In the genomic region with DNA sequence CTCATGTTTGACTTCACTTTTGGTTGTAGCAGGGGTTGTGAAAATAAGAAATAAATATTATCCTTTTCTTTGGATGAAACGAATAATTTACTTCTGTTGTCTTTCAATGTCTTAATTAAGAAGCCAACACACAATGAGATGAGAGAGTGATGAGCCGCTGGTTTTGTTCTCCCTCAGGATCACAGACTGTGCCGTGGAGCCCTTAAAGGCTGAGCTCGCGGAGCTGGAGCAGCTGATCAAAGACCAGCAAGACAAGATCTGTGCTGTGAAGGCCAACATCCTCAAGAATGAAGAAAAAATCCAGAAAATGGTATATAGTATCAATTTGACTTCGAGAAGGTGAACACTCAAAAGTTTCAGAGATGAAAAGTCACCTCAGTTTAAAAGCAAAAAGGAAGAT, we compare ENCODE assay signal across 1 cellular context.
TF ChIP-seq lines count a peak whose summit lies in the region.

No MANE protein-coding gene starts in this region.

TF ChIP-seq in GM12878, 131 proteins besides CTCF, POLR2A, EP300 and RAD21 (continued from another document):
- TF ChIP-seq, protein P1, sequence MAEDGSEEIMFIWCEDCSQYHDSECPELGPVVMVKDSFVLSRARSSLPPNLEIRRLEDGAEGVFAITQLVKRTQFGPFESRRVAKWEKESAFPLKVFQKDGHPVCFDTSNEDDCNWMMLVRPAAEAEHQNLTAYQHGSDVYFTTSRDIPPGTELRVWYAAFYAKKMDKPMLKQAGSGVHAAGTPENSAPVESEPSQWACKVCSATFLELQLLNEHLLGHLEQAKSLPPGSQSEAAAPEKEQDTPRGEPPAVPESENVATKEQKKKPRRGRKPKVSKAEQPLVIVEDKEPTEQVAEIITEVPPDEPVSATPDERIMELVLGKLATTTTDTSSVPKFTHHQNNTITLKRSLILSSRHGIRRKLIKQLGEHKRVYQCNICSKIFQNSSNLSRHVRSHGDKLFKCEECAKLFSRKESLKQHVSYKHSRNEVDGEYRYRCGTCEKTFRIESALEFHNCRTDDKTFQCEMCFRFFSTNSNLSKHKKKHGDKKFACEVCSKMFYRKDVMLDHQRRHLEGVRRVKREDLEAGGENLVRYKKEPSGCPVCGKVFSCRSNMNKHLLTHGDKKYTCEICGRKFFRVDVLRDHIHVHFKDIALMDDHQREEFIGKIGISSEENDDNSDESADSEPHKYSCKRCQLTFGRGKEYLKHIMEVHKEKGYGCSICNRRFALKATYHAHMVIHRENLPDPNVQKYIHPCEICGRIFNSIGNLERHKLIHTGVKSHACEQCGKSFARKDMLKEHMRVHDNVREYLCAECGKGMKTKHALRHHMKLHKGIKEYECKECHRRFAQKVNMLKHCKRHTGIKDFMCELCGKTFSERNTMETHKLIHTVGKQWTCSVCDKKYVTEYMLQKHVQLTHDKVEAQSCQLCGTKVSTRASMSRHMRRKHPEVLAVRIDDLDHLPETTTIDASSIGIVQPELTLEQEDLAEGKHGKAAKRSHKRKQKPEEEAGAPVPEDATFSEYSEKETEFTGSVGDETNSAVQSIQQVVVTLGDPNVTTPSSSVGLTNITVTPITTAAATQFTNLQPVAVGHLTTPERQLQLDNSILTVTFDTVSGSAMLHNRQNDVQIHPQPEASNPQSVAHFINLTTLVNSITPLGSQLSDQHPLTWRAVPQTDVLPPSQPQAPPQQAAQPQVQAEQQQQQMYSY (CRISPR knock-in tag; IDR thresholded peaks at IDR 0.05): no peak
- TF ChIP-seq SRF (IDR thresholded peaks at IDR 0.05; ENCODE audit: low read depth in 2 of 2, low read length in 2 of 2): no peak
- no peak for TF ChIP-seq CEBPB (IDR thresholded peaks at IDR 0.05; ENCODE audit: borderline replicate concordance in 1 of 2, low read depth in 2 of 2, low read length in 2 of 2)
- TF ChIP-seq POLR2AphosphoS2 (IDR thresholded peaks at IDR 0.05; ENCODE audit: low read depth, low read length): no peak
- TF ChIP-seq TAF1 (IDR thresholded peaks at IDR 0.05; ENCODE audit: borderline replicate concordance, low read depth, low read length): no peak
- no peak for TF ChIP-seq SREBF1 (IDR thresholded peaks at IDR 0.05; ENCODE audit: low read length)
- no peak for TF ChIP-seq BCL11A (IDR thresholded peaks at IDR 0.05; ENCODE audit: low read depth, low read length)
- TF ChIP-seq JUND (IDR thresholded peaks at IDR 0.05; ENCODE audit: low read depth, low read length): no peak
- TF ChIP-seq, protein P2, sequence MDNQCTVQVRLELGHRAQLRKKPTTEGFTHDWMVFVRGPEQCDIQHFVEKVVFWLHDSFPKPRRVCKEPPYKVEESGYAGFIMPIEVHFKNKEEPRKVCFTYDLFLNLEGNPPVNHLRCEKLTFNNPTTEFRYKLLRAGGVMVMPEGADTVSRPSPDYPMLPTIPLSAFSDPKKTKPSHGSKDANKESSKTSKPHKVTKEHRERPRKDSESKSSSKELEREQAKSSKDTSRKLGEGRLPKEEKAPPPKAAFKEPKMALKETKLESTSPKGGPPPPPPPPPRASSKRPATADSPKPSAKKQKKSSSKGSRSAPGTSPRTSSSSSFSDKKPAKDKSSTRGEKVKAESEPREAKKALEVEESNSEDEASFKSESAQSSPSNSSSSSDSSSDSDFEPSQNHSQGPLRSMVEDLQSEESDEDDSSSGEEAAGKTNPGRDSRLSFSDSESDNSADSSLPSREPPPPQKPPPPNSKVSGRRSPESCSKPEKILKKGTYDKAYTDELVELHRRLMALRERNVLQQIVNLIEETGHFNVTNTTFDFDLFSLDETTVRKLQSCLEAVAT (IDR thresholded peaks at IDR 0.05): no peak
- TF ChIP-seq, protein P3, sequence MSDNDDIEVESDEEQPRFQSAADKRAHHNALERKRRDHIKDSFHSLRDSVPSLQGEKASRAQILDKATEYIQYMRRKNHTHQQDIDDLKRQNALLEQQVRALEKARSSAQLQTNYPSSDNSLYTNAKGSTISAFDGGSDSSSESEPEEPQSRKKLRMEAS (IDR thresholded peaks at IDR 0.05; ENCODE audit: low read depth, low read length): no peak
- TF ChIP-seq, protein P4, sequence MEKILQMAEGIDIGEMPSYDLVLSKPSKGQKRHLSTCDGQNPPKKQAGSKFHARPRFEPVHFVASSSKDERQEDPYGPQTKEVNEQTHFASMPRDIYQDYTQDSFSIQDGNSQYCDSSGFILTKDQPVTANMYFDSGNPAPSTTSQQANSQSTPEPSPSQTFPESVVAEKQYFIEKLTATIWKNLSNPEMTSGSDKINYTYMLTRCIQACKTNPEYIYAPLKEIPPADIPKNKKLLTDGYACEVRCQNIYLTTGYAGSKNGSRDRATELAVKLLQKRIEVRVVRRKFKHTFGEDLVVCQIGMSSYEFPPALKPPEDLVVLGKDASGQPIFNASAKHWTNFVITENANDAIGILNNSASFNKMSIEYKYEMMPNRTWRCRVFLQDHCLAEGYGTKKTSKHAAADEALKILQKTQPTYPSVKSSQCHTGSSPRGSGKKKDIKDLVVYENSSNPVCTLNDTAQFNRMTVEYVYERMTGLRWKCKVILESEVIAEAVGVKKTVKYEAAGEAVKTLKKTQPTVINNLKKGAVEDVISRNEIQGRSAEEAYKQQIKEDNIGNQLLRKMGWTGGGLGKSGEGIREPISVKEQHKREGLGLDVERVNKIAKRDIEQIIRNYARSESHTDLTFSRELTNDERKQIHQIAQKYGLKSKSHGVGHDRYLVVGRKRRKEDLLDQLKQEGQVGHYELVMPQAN (conservative IDR thresholded peaks at IDR 0.05): no peak
- no peak for TF ChIP-seq JUNB (IDR thresholded peaks at IDR 0.05)
- TF ChIP-seq KDM1A (IDR thresholded peaks at IDR 0.05; ENCODE audit: borderline replicate concordance): no peak
- TF ChIP-seq NBN (IDR thresholded peaks at IDR 0.05): no peak
- TF ChIP-seq EZH2 (IDR thresholded peaks at IDR 0.05; ENCODE audit: borderline replicate concordance, control insufficient read depth, low read depth, low read length): no peak
- no peak for TF ChIP-seq RFX5 (IDR thresholded peaks at IDR 0.05; ENCODE audit: low read depth, low read length)
